ENCODE assay signal across 8 cellular contexts in genomic region chr9:92147030-92147853, GRCh38. TPM values are rescaled to one million over a fixed set of nuclear protein-coding genes. Genes with fewer than 3 reads are reported as not detected.
DNase-seq lines count a peak whose midpoint lies in the region; ATAC-seq, FAIRE-seq and TF ChIP-seq lines count a peak whose summit lies in the region.

No MANE protein-coding gene starts in this region.

- peak; percentile 82 for ATAC-seq in GM19023 (IDR thresholded peaks at IDR 0.05; ENCODE audit: unreplicated experiment)

- H3K4me3 ChIP-seq in fibroblast of mammary gland (ENCODE audit: control insufficient read depth, low read depth, low read length) = no peak overlapping the region

- DNase-seq in AML-193 (lab: John Stamatoyannopoulos, UW) = peak; percentile 39 to 64
- DNase-seq in HPDE6-E6E7 (ENCODE audit: extremely low spot score) = peak; percentile 71
- DNase-seq in SKM-1 (lab: John Stamatoyannopoulos, UW; ENCODE audit: unreplicated experiment) = peak; percentile 14
- DNase-seq in fibroblast of mammary gland (ENCODE audit: low read depth) = peak; percentile 93
- DNase-seq in posterior vena cava (ENCODE audit: low spot score) = peak; percentile 93
- no peak for DNase-seq in NK-92 (lab: John Stamatoyannopoulos, UW; ENCODE audit: unreplicated experiment)
- no peak for DNase-seq in frontal cortex (ENCODE audit: low spot score in 2 of 2)

- TF ChIP-seq CTCF in fibroblast of mammary gland (conservative IDR thresholded peaks at IDR 0.05; ENCODE audit: control insufficient read depth, insufficient read depth, low read depth, low read length) = peak; percentile 27

- intact Hi-C loops in posterior vena cava (cut with DNase I) = no loop called here

- no peak for FAIRE-seq in frontal cortex (lab: Jason Lieb, UNC)

RNA-seq across cellular contexts. Expression of gene SPTLC1, which starts 32.0 kb away (rescaled TPM):
- total RNA-seq in posterior vena cava (10 to 100 TPM; 39.3 to 43.1 TPM), frontal cortex (81.9 TPM)

Comparison
In these comparisons a context has a peak if more than half of its experiments do, and no peak if none do; other contexts are left out.
1. DNase-seq: peak in AML-193 (2 of 2), HPDE6-E6E7 (single experiment), SKM-1 (single experiment), fibroblast of mammary gland (single experiment) and posterior vena cava (single experiment); none in NK-92 (single experiment) and frontal cortex (0 of 2).